Comparison of ENCODE assay signal across 16 cellular contexts in genomic region chr9:127108182-127108876, GRCh38. TPM values are rescaled to one million over a fixed set of nuclear protein-coding genes. Genes with fewer than 3 reads are reported as not detected.
A peak's percentile ranks its signal among the peaks of the same experiment; 100 is the strongest.
DNase-seq lines count a peak whose midpoint lies in the region; ATAC-seq and TF ChIP-seq lines count a peak whose summit lies in the region.
"Had no signal": no experiment of that assay in that cellular context is flagged by ENCODE, and none has a peak within 500 bp of the region (broad histone marks: within the 10 kb centered on the region; RNA-seq: fewer than 3 reads in every experiment).

No MANE protein-coding gene starts in this region.

- TF ChIP-seq POLR2A in esophagus muscularis mucosa (IDR thresholded peaks at IDR 0.05; ENCODE audit: low read depth) (no peak), transverse colon (IDR thresholded peaks at IDR 0.05) (no peak)

- no peaks in the 10 kb centered on the region for H4K20me1 ChIP-seq in SK-N-SH (ENCODE audit: insufficient read depth)

- H3K9ac ChIP-seq in rectal smooth muscle tissue (ENCODE audit: low read length) (no peak overlapping the region), SK-N-SH (no peak overlapping the region)
- H3K9ac ChIP-seq: BLaER1 treated with 17β-estradiol and CSF1 and Interleukin-3, amounts not matched to agents 10 nM and 100 nM had no signal

- intact Hi-C loops in Right ventricle myocardium superior (cut with DNase I), result no loop called here
- intact Hi-C loops in left cardiac atrium (cut with DNase I), result no loop called here
- intact Hi-C loops in esophagus muscularis mucosa (cut with DNase I), result no loop called here
- intact Hi-C loops in transverse colon (cut with DNase I; ENCODE audit: low total_unique reads), result no loop called here

- no peak for TF ChIP-seq RAD21 in SK-N-SH (IDR thresholded peaks at IDR 0.05; ENCODE audit: low read length)

- no peaks in the 10 kb centered on the region for H3K27me3 ChIP-seq in esophagus muscularis mucosa
- H3K27me3 ChIP-seq in rectal smooth muscle tissue (ENCODE audit: control insufficient read depth, insufficient read depth, low read length), result no peaks in the 10 kb centered on the region
- H3K27me3 ChIP-seq in transverse colon, result no peaks in the 10 kb centered on the region
- H3K27me3 ChIP-seq in SK-N-SH (ENCODE audit: insufficient read depth), result no peaks in the 10 kb centered on the region
- H3K27me3 ChIP-seq: BLaER1 treated with 17β-estradiol and CSF1 and Interleukin-3, amounts not matched to agents 10 nM and 100 nM; Peyer's patch had no signal

- TF ChIP-seq CTCF in esophagus muscularis mucosa (IDR thresholded peaks at IDR 0.05), result no peak
- TF ChIP-seq CTCF in transverse colon (IDR thresholded peaks at IDR 0.05), result no peak
- no peak for TF ChIP-seq CTCF in SK-N-SH (IDR thresholded peaks at IDR 0.05)

- in situ Hi-C loops in transverse colon (cut with MboI; ENCODE audit: low pct_ligation_motif_present in 1 of 4, low pct_unique_long_range_greater_than_20kb in 1 of 4, low sequenced_read_pairs in 3 of 4), result no loop called here

- H3K9me2 ChIP-seq in SK-N-SH, result no peaks in the 10 kb centered on the region

- DNase-seq in Right ventricle myocardium superior (peak; percentile 54), left cardiac atrium (no peak), esophagus muscularis mucosa (ENCODE audit: extremely low spot score) (no peak), transverse colon (no peak), SK-N-SH (no peak)
- no peak for DNase-seq in activated CD4-positive, alpha-beta T cell treated with anti-CD3 and anti-CD28 coated beads, Interleukin-2, amount 50 U/mL, for 48 hours
- DNase-seq: 8988T, DMS 273 treated with DMSO at 0.1 percent for 48 hours, H9, MV-4-11, NCI-H2081 treated with DMSO at 0.1 percent for 48 hours, NCI-H524, Peyer's patch had no signal

- 89% methylated on average over 21 of the region's 29 CpGs for WGBS in esophagus muscularis mucosa
- 87% methylated on average over 28 of the region's 29 CpGs; no CpG with 5 or more reads in 1 of the 2 donors for WGBS in transverse colon (ENCODE audit: low coverage in 1 of 2), 2 donors
- WGBS in SK-N-SH (ENCODE audit: low lambda C conversion rate), result 97% methylated on average over 28 of the region's 29 CpGs

- H3K4me3 ChIP-seq in esophagus muscularis mucosa (no peak overlapping the region), rectal smooth muscle tissue (ENCODE audit: low read length) (no peak overlapping the region), transverse colon (no peak overlapping the region), SK-N-SH (ENCODE audit: low read depth in 2 of 2, low read length in 1 of 2) (no peak overlapping the region)
- H3K4me3 ChIP-seq: BLaER1 treated with 17β-estradiol and CSF1 and Interleukin-3, amounts not matched to agents 10 nM and 100 nM; Peyer's patch had no signal

- H3K9me3 ChIP-seq in esophagus muscularis mucosa, result no peaks in the 10 kb centered on the region
- no peaks in the 10 kb centered on the region for H3K9me3 ChIP-seq in transverse colon
- H3K9me3 ChIP-seq in SK-N-SH, result no peaks in the 10 kb centered on the region
- H3K9me3 ChIP-seq: BLaER1 treated with 17β-estradiol and CSF1 and Interleukin-3, amounts not matched to agents 10 nM and 100 nM; Peyer's patch had no signal

- CTCF ChIA-PET in SK-N-SH (lab: Yijun Ruan, JAX), result interaction anchor here (0.8 to 1.6 kb wide), 3 partner anchors 13 to 168 kb away, joined by 3 to 4 read pairs (median 4); no protein-coding TSS in a partner anchor

- H3F3A ChIP-seq in SK-N-SH (replicated peaks; ENCODE audit: insufficient read depth), result no peaks in the 10 kb centered on the region

- POLR2A ChIA-PET in SK-N-SH (lab: Yijun Ruan, JAX), result interaction anchor here (0.6 kb wide), 2 partner anchors 25 to 47 kb away, joined by 3 to 4 read pairs; no protein-coding TSS in a partner anchor

- no peak overlapping the region for H3K4me2 ChIP-seq in SK-N-SH
- H3K4me2 ChIP-seq: BLaER1 treated with 17β-estradiol and CSF1 and Interleukin-3, amounts not matched to agents 10 nM and 100 nM had no signal

- TF ChIP-seq EP300 in esophagus muscularis mucosa (IDR thresholded peaks at IDR 0.05), result no peak
- no peak for TF ChIP-seq EP300 in transverse colon (IDR thresholded peaks at IDR 0.05; ENCODE audit: low read depth)
- no peak for TF ChIP-seq EP300 in SK-N-SH (IDR thresholded peaks at IDR 0.05; ENCODE audit: borderline replicate concordance in 1 of 2, low read depth in 1 of 2, low read length in 1 of 2)

- H3K4me1 ChIP-seq in esophagus muscularis mucosa (peaks cover 67 to 84% (median 71%) of the 10 kb centered on the region in 4 donors), rectal smooth muscle tissue (ENCODE audit: control insufficient read depth, insufficient read depth, low read length) (peaks cover 59% of the 10 kb centered on the region), transverse colon (peaks cover 0 to 28% (median 7%) of the 10 kb centered on the region in 4 donors), SK-N-SH (ENCODE audit: control insufficient read depth in 1 of 2, insufficient read depth in 2 of 2, low read depth in 1 of 2, low read length in 1 of 2) (peaks cover 0 to 32% of the 10 kb centered on the region in 2 experiments; a peak in 2 of 4 replicates)

- H2AFZ ChIP-seq in SK-N-SH (ENCODE audit: low read depth), result no peak overlapping the region

- no peaks in the 10 kb centered on the region for H3K79me2 ChIP-seq in SK-N-SH (ENCODE audit: insufficient read depth)

- ATAC-seq in Right ventricle myocardium superior (ENCODE audit: poor library complexity) (no peak), left cardiac atrium (no peak), GM19324 (IDR thresholded peaks at IDR 0.05; ENCODE audit: low FRiP score, unreplicated experiment) (no peak)

- H3K27ac ChIP-seq in esophagus muscularis mucosa (replicated peaks in 1 of 4), result peak overlapping the region; percentile 36 to 62 (median 52)
- peak overlapping the region; percentile 55 for H3K27ac ChIP-seq in rectal smooth muscle tissue (ENCODE audit: low read depth, low read length)
- peak overlapping the region; percentile 56 to 78 (median 61) for H3K27ac ChIP-seq in transverse colon
- H3K27ac ChIP-seq in SK-N-SH (ENCODE audit: low read depth in 2 of 2, low read length in 1 of 2), result no peak overlapping the region
- H3K27ac ChIP-seq: BLaER1 treated with 17β-estradiol and CSF1 and Interleukin-3, amounts not matched to agents 10 nM and 100 nM had no signal

- peaks cover 0 to 23% (median 11%) of the 10 kb centered on the region in 4 donors for H3K36me3 ChIP-seq in esophagus muscularis mucosa
- no peaks in the 10 kb centered on the region for H3K36me3 ChIP-seq in rectal smooth muscle tissue (ENCODE audit: control insufficient read depth, insufficient read depth, low read length)
- no peaks in the 10 kb centered on the region for H3K36me3 ChIP-seq in transverse colon
- peaks cover 0 to 11% of the 10 kb centered on the region in 2 experiments for H3K36me3 ChIP-seq in SK-N-SH (replicated peaks in 1 of 2; ENCODE audit: control insufficient read depth in 1 of 2, insufficient read depth in 2 of 2, low read length in 1 of 2)

TF ChIP-seq in SK-N-SH, 30 proteins besides CTCF, POLR2A, EP300 and RAD21 (continues in another document):
- TF ChIP-seq PBX3 (IDR thresholded peaks at IDR 0.05) (no peak), TCF12 (IDR thresholded peaks at IDR 0.05) (no peak), NFIC (IDR thresholded peaks at IDR 0.05; ENCODE audit: borderline replicate concordance) (no peak), RCOR1 (IDR thresholded peaks at IDR 0.05; ENCODE audit: low read length) (no peak), JUND (IDR thresholded peaks at IDR 0.05) (no peak), ELF1 (IDR thresholded peaks at IDR 0.05) (no peak), CHD2 (IDR thresholded peaks at IDR 0.05; ENCODE audit: low read length, partially characterized antibody) (no peak), NRF1 (IDR thresholded peaks at IDR 0.05; ENCODE audit: low read depth, low read length) (no peak), RFX5 (IDR thresholded peaks at IDR 0.05; ENCODE audit: low read length) (no peak), FOXM1 (IDR thresholded peaks at IDR 0.05; ENCODE audit: low read depth) (no peak), MAX (IDR thresholded peaks at IDR 0.05; ENCODE audit: low read depth) (no peak), SMC3 (IDR thresholded peaks at IDR 0.05; ENCODE audit: low read depth, low read length) (no peak), RXRA (IDR thresholded peaks at IDR 0.05; ENCODE audit: borderline replicate concordance, low read depth) (no peak)
- TF ChIP-seq, protein P1, sequence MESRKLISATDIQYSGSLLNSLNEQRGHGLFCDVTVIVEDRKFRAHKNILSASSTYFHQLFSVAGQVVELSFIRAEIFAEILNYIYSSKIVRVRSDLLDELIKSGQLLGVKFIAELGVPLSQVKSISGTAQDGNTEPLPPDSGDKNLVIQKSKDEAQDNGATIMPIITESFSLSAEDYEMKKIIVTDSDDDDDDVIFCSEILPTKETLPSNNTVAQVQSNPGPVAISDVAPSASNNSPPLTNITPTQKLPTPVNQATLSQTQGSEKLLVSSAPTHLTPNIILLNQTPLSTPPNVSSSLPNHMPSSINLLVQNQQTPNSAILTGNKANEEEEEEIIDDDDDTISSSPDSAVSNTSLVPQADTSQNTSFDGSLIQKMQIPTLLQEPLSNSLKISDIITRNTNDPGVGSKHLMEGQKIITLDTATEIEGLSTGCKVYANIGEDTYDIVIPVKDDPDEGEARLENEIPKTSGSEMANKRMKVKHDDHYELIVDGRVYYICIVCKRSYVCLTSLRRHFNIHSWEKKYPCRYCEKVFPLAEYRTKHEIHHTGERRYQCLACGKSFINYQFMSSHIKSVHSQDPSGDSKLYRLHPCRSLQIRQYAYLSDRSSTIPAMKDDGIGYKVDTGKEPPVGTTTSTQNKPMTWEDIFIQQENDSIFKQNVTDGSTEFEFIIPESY (IDR thresholded peaks at IDR 0.05; ENCODE audit: borderline replicate concordance, low read depth), result no peak

RNA-seq across cellular contexts. Expression of gene ANGPTL2, which starts 14.1 kb away (rescaled TPM):
- total RNA-seq in Right ventricle myocardium superior (32.6 TPM), left cardiac atrium (10 to 100 TPM; 51.8 to 63.1 TPM), esophagus muscularis mucosa (10 to 100 TPM; 29.5 to 57.0 (median 41.3) TPM), transverse colon (10 to 100 TPM; 11.0 to 30.8 (median 13.1) TPM)
- 11.0 and 12.3 TPM in 2 replicates for polyA plus RNA-seq in SK-N-SH (2012; rRNA removed)
- polyA plus RNA-seq in SK-N-SH (2012; cell fraction: cytosol; rRNA removed), result 8.0 and 9.4 TPM in 2 replicates
- 7.5 and 10.3 TPM in 2 replicates for polyA plus RNA-seq in SK-N-SH (2012; cell fraction: nucleus; rRNA removed)

Comparison
In these comparisons a context has a peak if more than half of its experiments do, and no peak if none do; other contexts are left out.
1. H3K27ac ChIP-seq: peak in esophagus muscularis mucosa (4 of 4), rectal smooth muscle tissue (single experiment) and transverse colon (4 of 4); none in SK-N-SH (0 of 2).